In the genomic region with DNA sequence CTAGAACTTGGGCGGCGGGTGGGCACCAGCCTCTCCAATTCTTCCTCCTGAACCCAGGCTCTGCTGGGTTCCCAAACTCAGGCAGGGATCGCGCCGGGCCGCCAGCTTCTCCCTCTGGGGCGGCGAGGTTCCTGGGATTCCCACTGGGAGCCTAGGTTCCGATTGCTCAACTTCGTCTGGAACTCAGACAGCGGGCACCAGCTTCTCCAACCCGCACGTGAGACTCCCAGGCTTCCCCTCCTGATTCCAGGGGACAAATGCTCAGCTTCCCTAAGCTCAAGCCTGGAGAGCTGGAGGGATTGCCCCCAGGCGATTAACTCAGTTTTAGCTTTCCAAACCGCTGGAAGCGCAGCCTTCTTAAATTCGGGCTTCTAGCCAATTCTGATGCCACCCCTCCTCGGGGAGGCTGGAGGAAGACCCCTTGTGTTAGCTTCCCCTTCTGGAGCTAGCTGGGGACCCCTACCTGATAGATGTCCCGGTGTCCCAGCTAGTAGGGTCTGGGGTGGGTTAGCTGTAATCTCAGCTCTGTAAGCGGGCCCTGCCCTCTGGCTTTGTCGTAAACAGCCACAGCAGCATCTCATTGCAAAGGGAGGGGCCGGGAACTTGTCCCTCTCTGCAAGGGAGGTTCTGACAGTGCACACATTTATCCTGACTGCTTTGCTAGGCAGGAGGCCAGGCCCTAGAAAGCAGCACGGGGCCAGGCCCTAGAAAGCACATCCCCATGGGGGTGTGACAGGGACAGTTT, we compare ENCODE assay signal across 8 cellular contexts. TPM values are rescaled to one million over a fixed set of nuclear protein-coding genes. Genes with fewer than 3 reads are reported as not detected.
DNase-seq lines count a peak whose midpoint lies in the region; ATAC-seq and TF ChIP-seq lines count a peak whose summit lies in the region.

No MANE protein-coding gene starts in this region.

- no peak for TF ChIP-seq CTCF in breast epithelium (IDR thresholded peaks at IDR 0.05)

- no peaks in the 10 kb centered on the region for H3K27me3 ChIP-seq in CD4-positive, CD25-positive, alpha-beta regulatory T cell (ENCODE audit: control insufficient read depth, insufficient read depth, low read length)
- H3K27me3 ChIP-seq in HUES48 (ENCODE audit: control insufficient read depth, insufficient read depth, low read length) (no peaks in the 10 kb centered on the region; the same call in 1 of the 2 replicates), breast epithelium (no peaks in the 10 kb centered on the region), mononuclear cell (ENCODE audit: insufficient read depth, low read length) (no peaks in the 10 kb centered on the region)

- no peak for DNase-seq in CD4-positive, CD25-positive, alpha-beta regulatory T cell
- DNase-seq in breast epithelium (ENCODE audit: low spot score in 2 of 2): no peak
- no peak for DNase-seq in NCI-H526 treated with DMSO at 0.1 percent for 48 hours (lab: John Stamatoyannopoulos, UW)
- no peak for DNase-seq in activated CD4-positive, CD25-positive, alpha-beta regulatory T cell (lab: John Stamatoyannopoulos, UW)
- DNase-seq in OCI-M2 (lab: John Stamatoyannopoulos, UW; ENCODE audit: unreplicated experiment): no peak
- no peak for DNase-seq in stimulated activated CD8-positive, alpha-beta memory T cell treated with anti-CD3 and anti-CD28 coated beads, Interleukin-4, amount 100 ng/mL, for 48 hours

- H3K36me3 ChIP-seq in CD4-positive, CD25-positive, alpha-beta regulatory T cell (ENCODE audit: control insufficient read depth, insufficient read depth, low read length): peaks cover 3% of the 10 kb centered on the region
- H3K36me3 ChIP-seq in HUES48 (ENCODE audit: control insufficient read depth, insufficient read depth, low read length) (peaks cover 21% of the 10 kb centered on the region), breast epithelium (peaks cover 8% of the 10 kb centered on the region)

- no peak overlapping the region for H3K27ac Mint-ChIP-seq in CD4-positive, CD25-positive, alpha-beta regulatory T cell

- ATAC-seq in CD4-positive, CD25-positive, alpha-beta regulatory T cell (ENCODE audit: low read depth in 2 of 2): no peak

- peaks cover 4 to 19% (median 12%) of the 10 kb centered on the region in 4 donors for H3K4me1 Mint-ChIP-seq in CD4-positive, CD25-positive, alpha-beta regulatory T cell

- H3K4me1 ChIP-seq in CD4-positive, CD25-positive, alpha-beta regulatory T cell (ENCODE audit: control insufficient read depth, insufficient read depth, low read length, poor library complexity, severe bottlenecking): peaks cover 16% of the 10 kb centered on the region
- peaks cover 7% of the 10 kb centered on the region; the same call in 1 of the 2 replicates for H3K4me1 ChIP-seq in HUES48 (ENCODE audit: control insufficient read depth, insufficient read depth, low read length)
- peaks cover 6 to 7% of the 10 kb centered on the region in 2 donors for H3K4me1 ChIP-seq in breast epithelium
- peaks cover 23% of the 10 kb centered on the region for H3K4me1 ChIP-seq in mononuclear cell (ENCODE audit: insufficient read depth, low read length)

- H3K9ac ChIP-seq in HUES48 (ENCODE audit: low read depth, low read length): no peak overlapping the region

- H3K9me3 Mint-ChIP-seq in CD4-positive, CD25-positive, alpha-beta regulatory T cell: peaks cover 0 to 1% (median 0%) of the 10 kb centered on the region in 7 donors

- intact Hi-C loops in breast epithelium (cut with DNase I; ENCODE audit: low total_unique reads): no loop called here

- no peaks in the 10 kb centered on the region for H3K9me3 ChIP-seq in CD4-positive, CD25-positive, alpha-beta regulatory T cell (ENCODE audit: control insufficient read depth in 2 of 2, low read length in 2 of 2)
- H3K9me3 ChIP-seq in HUES48 (ENCODE audit: control insufficient read depth, insufficient read depth, low read length) (no peaks in the 10 kb centered on the region), breast epithelium (no peaks in the 10 kb centered on the region), mononuclear cell (ENCODE audit: low read depth, low read length) (no peaks in the 10 kb centered on the region)

- H3K4me3 ChIP-seq in CD4-positive, CD25-positive, alpha-beta regulatory T cell (ENCODE audit: low read depth, low read length): peak overlapping the region; percentile 49
- peak overlapping the region; percentile 73 for H3K4me3 ChIP-seq in HUES48 (ENCODE audit: low read depth, low read length)
- peak overlapping the region; percentile 68 to 90 (median 82) for H3K4me3 ChIP-seq in breast epithelium
- peak overlapping the region; percentile 54 for H3K4me3 ChIP-seq in mononuclear cell (ENCODE audit: low read length)

- peak overlapping the region; percentile 73 to 96 (median 76) for H3K4me3 Mint-ChIP-seq in CD4-positive, CD25-positive, alpha-beta regulatory T cell

- H3K27me3 Mint-ChIP-seq in CD4-positive, CD25-positive, alpha-beta regulatory T cell: peaks cover 8% of the 10 kb centered on the region

- H3K36me3 Mint-ChIP-seq in CD4-positive, CD25-positive, alpha-beta regulatory T cell: no peaks in the 10 kb centered on the region

- no peak overlapping the region for H3K27ac ChIP-seq in CD4-positive, CD25-positive, alpha-beta regulatory T cell (ENCODE audit: insufficient read depth, low read length, poor library complexity, severe bottlenecking)
- H3K27ac ChIP-seq in HUES48 (ENCODE audit: low read depth, low read length) (no peak overlapping the region), breast epithelium (peak overlapping the region in 1 of 2 donors; percentile 45)

- TF ChIP-seq POLR2A in breast epithelium (IDR thresholded peaks at IDR 0.05): no peak

RNA-seq across cellular contexts. Expression of a gene that starts 0.7 kb away (rescaled TPM):
- total RNA-seq in CD4-positive, CD25-positive, alpha-beta regulatory T cell: 12.3 TPM
- polyA plus RNA-seq in CD4-positive, CD25-positive, alpha-beta regulatory T cell: 10 to 100 TPM in 2 of 4 donors, 1 to 10 TPM in 2; 8.6 to 15.2 (median 10.3) TPM
- total RNA-seq in breast epithelium (10 to 100 TPM; 11.5 to 35.2 (median 16.4) TPM), mononuclear cell (7.9 TPM)

RNA-seq across cellular contexts. Expression of a gene that starts 7.2 kb away (rescaled TPM):
- 0.30 TPM for total RNA-seq in CD4-positive, CD25-positive, alpha-beta regulatory T cell
- polyA plus RNA-seq in CD4-positive, CD25-positive, alpha-beta regulatory T cell: under 1 TPM in 3 of 4 donors, not detected in 1; 0.11 to 0.24 (median 0.21) TPM
- total RNA-seq in breast epithelium (10 to 100 TPM; 34.0 to 65.3 (median 34.7) TPM), mononuclear cell (4.0 TPM)

RNA-seq across cellular contexts. Expression of a gene that starts 12.4 kb away (rescaled TPM):
- total RNA-seq in CD4-positive, CD25-positive, alpha-beta regulatory T cell: 106 TPM
- 1 to 10 TPM; 6.6 to 9.2 (median 7.2) TPM for polyA plus RNA-seq in CD4-positive, CD25-positive, alpha-beta regulatory T cell
- 10 to 100 TPM; 35.8 to 56.4 (median 45.8) TPM for total RNA-seq in breast epithelium
- 54.3 TPM for total RNA-seq in mononuclear cell

RNA-seq across cellular contexts. Expression of a gene that starts 34.3 kb away (rescaled TPM):
- not detected for total RNA-seq in CD4-positive, CD25-positive, alpha-beta regulatory T cell
- polyA plus RNA-seq in CD4-positive, CD25-positive, alpha-beta regulatory T cell: 1 to 10 TPM in 2 of 4 donors, under 1 TPM in 2; 0.23 to 1.5 (median 0.76) TPM
- total RNA-seq in breast epithelium (1 to 10 TPM; 5.4 to 9.8 (median 7.2) TPM), mononuclear cell (0.21 TPM)
